In the genomic region with DNA sequence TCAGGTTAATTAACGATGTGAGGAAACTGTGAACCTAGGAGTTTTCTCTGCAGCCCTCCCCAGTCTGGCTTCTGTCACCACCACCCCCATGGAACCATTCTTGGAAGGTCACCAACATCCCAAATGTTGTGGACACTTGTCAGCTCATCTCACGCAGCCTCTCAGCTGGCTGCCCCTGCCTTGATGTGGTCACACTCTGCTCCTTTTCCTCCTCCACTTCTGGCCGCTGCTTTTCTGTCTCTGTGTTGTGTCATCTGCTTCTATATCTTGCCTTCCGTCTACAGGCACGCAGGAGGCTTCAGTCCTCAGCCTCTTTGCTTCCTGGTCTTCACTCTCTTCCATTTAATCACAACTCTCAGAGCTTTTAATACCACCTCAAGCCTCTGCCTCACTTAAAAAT, we compare ENCODE assay signal across 26 cellular contexts.
DNase-seq lines count a peak whose midpoint lies in the region; ATAC-seq and TF ChIP-seq lines count a peak whose summit lies in the region.
"Had no signal": no experiment of that assay in that cellular context is flagged by ENCODE, and none has a peak within 500 bp of the region (broad histone marks: within the 10 kb centered on the region; RNA-seq: fewer than 3 reads in every experiment).

No MANE protein-coding gene starts in this region.

- H3K4me3 Mint-ChIP-seq in osteocyte (ENCODE audit: unreplicated experiment), result no peak overlapping the region
- H3K4me3 Mint-ChIP-seq in CD4-positive, alpha-beta T cell, result no peak overlapping the region
- H3K4me3 Mint-ChIP-seq: activated CD4-positive, alpha-beta T cell treated with anti-CD3 and anti-CD28 coated beads, Interleukin-2, amount 10 ng/mL, durations not matched to agents 7 days and 5 days; activated T-cell treated with anti-CD3 and anti-CD28 coated beads, Interleukin-2, amount 50 U/mL, for 4 hours; B cell; brain; mesothelial cell of epicardium; naive thymus-derived CD8-positive, alpha-beta T cell had no signal

- intact Hi-C loops in left cardiac atrium (cut with DNase I), result no loop called here
- intact Hi-C loops in CD4-positive, alpha-beta T cell (cut with DNase I, micrococcal nuclease), result no loop called here

- H3F3A ChIP-seq in OCI-LY1 (ENCODE audit: insufficient read depth, low read length) (no peaks in the 10 kb centered on the region), smooth muscle cell (ENCODE audit: low read depth) (no peaks in the 10 kb centered on the region)

- H3K4me2 ChIP-seq in OCI-LY1 (ENCODE audit: low read length) (peak overlapping the region; percentile 38), smooth muscle cell (peak overlapping the region; percentile 50)

- H3K79me2 ChIP-seq in OCI-LY1 (ENCODE audit: insufficient read depth, low read length), result no peaks in the 10 kb centered on the region
- no peaks in the 10 kb centered on the region for H3K79me2 ChIP-seq in smooth muscle cell (ENCODE audit: low read depth)

- DNase-seq in left cardiac atrium (peak; percentile 28), right atrium auricular region (ENCODE audit: low spot score) (no peak), foreskin fibroblast (peak; percentile 23 to 52), smooth muscle cell (lab: John Stamatoyannopoulos, UW; ENCODE audit: unreplicated experiment) (no peak), osteocyte (ENCODE audit: extremely low spot score, unreplicated experiment) (no peak)
- no peak for DNase-seq in CD4-positive, alpha-beta T cell
- DNase-seq: activated CD4-positive, alpha-beta T cell treated with anti-CD3 and anti-CD28 coated beads, Interleukin-2, amount 10 ng/mL, durations not matched to agents 7 days and 5 days; activated T-cell treated with anti-CD3 and anti-CD28 coated beads, Interleukin-2, amount 50 U/mL, for 4 hours; effector CD4-positive, alpha-beta T cell; foreskin keratinocyte; Karpas-422; naive thymus-derived CD8-positive, alpha-beta T cell; NCI-H1694 treated with DMSO at 0.1 percent for 48 hours; NCI-H510A treated with DMSO at 0.1 percent for 48 hours; occipital lobe; SIG-M5; spleen; SW 1271; T1000 had no signal

- H4K20me1 ChIP-seq in OCI-LY1 (ENCODE audit: insufficient read depth, low read length) (no peaks in the 10 kb centered on the region), smooth muscle cell (ENCODE audit: low read depth) (no peaks in the 10 kb centered on the region)

- H3K36me3 Mint-ChIP-seq in osteocyte (ENCODE audit: unreplicated experiment), result no peaks in the 10 kb centered on the region
- H3K36me3 Mint-ChIP-seq in CD4-positive, alpha-beta T cell (ENCODE audit: low read depth), result no peaks in the 10 kb centered on the region
- H3K36me3 Mint-ChIP-seq: brain, mesothelial cell of epicardium had no signal

- no peak overlapping the region for H2AFZ ChIP-seq in OCI-LY1 (ENCODE audit: low read length)
- no peak overlapping the region for H2AFZ ChIP-seq in smooth muscle cell (ENCODE audit: low read depth)

- H3K4me3 ChIP-seq in right atrium auricular region (no peak overlapping the region), OCI-LY1 (ENCODE audit: low read depth, low read length, poor library complexity, severe bottlenecking) (no peak overlapping the region), foreskin fibroblast (ENCODE audit: low read depth in 1 of 2, low read length in 2 of 2) (no peak overlapping the region), smooth muscle cell (no peak overlapping the region)
- H3K4me3 ChIP-seq: heart right ventricle, spleen, tibial nerve had no signal

- H3K27ac ChIP-seq in right atrium auricular region (peak overlapping the region in 1 of 2 donors; percentile 1), OCI-LY1 (ENCODE audit: low read depth, low read length, poor library complexity, severe bottlenecking) (peak overlapping the region; percentile 87), smooth muscle cell (ENCODE audit: low read depth) (peak overlapping the region; percentile 13)
- H3K27ac ChIP-seq in CD4-positive, alpha-beta T cell (ENCODE audit: low read depth, low read length), result no peak overlapping the region
- H3K27ac ChIP-seq: foreskin keratinocyte, heart right ventricle, spleen, tibial nerve had no signal

- H3K4me1 ChIP-seq in right atrium auricular region (no peaks in the 10 kb centered on the region), OCI-LY1 (ENCODE audit: insufficient read depth, low read length, severe bottlenecking) (peaks cover 36% of the 10 kb centered on the region), smooth muscle cell (ENCODE audit: low read depth) (no peaks in the 10 kb centered on the region)
- H3K4me1 ChIP-seq: foreskin keratinocyte, spleen, tibial nerve had no signal

- peaks cover 11% of the 10 kb centered on the region for H3K4me1 Mint-ChIP-seq in osteocyte (ENCODE audit: unreplicated experiment)
- no peaks in the 10 kb centered on the region for H3K4me1 Mint-ChIP-seq in CD4-positive, alpha-beta T cell (ENCODE audit: low read depth)
- H3K4me1 Mint-ChIP-seq: activated CD4-positive, alpha-beta T cell treated with anti-CD3 and anti-CD28 coated beads, Interleukin-2, amount 10 ng/mL, durations not matched to agents 7 days and 5 days; B cell; brain; naive thymus-derived CD8-positive, alpha-beta T cell had no signal

- TF ChIP-seq CTCF in right atrium auricular region (IDR thresholded peaks at IDR 0.05) (no peak), OCI-LY1 (IDR thresholded peaks at IDR 0.05; ENCODE audit: low read length) (no peak), foreskin fibroblast (IDR thresholded peaks at IDR 0.05; ENCODE audit: low read depth, low read length) (no peak), smooth muscle cell (IDR thresholded peaks at IDR 0.05; ENCODE audit: borderline replicate concordance, insufficient read depth, poor library complexity, severe bottlenecking) (no peak), osteocyte (IDR thresholded peaks at IDR 0.05) (no peak)
- TF ChIP-seq CTCF in CD4-positive, alpha-beta T cell (IDR thresholded peaks at IDR 0.05), result no peak

- POLR2A ChIA-PET in CD4-positive, alpha-beta T cell (lab: Charles Lee), result no interaction called here

- H3K9ac ChIP-seq in OCI-LY1 (ENCODE audit: low read length) (peak overlapping the region; percentile 41), smooth muscle cell (ENCODE audit: low read depth) (no peak overlapping the region)

- H3K27me3 ChIP-seq in right atrium auricular region, result no peaks in the 10 kb centered on the region
- no peaks in the 10 kb centered on the region for H3K27me3 ChIP-seq in OCI-LY1 (ENCODE audit: insufficient read depth, low read length)
- no peaks in the 10 kb centered on the region for H3K27me3 ChIP-seq in smooth muscle cell (ENCODE audit: low read depth)
- H3K27me3 ChIP-seq in CD4-positive, alpha-beta T cell (ENCODE audit: control insufficient read depth, insufficient read depth, low read length), result no peaks in the 10 kb centered on the region
- H3K27me3 ChIP-seq: heart right ventricle, spleen, tibial nerve had no signal

- H3K27ac Mint-ChIP-seq in osteocyte (ENCODE audit: unreplicated experiment), result no peak overlapping the region
- no peak overlapping the region for H3K27ac Mint-ChIP-seq in CD4-positive, alpha-beta T cell
- H3K27ac Mint-ChIP-seq: activated CD4-positive, alpha-beta T cell treated with anti-CD3 and anti-CD28 coated beads, Interleukin-2, amount 10 ng/mL, durations not matched to agents 7 days and 5 days; B cell; brain; mesothelial cell of epicardium; naive thymus-derived CD8-positive, alpha-beta T cell had no signal

- no peaks in the 10 kb centered on the region for H3K9me3 ChIP-seq in right atrium auricular region
- H3K9me3 ChIP-seq in OCI-LY1 (ENCODE audit: low read length), result no peaks in the 10 kb centered on the region
- no peaks in the 10 kb centered on the region for H3K9me3 ChIP-seq in smooth muscle cell (replicated peaks; ENCODE audit: low read depth)
- no peaks in the 10 kb centered on the region for H3K9me3 ChIP-seq in CD4-positive, alpha-beta T cell (ENCODE audit: control insufficient read depth, low read length)
- H3K9me3 ChIP-seq: tibial nerve had no signal

- H3K9me2 ChIP-seq in OCI-LY1 (ENCODE audit: low read depth, low read length), result no peaks in the 10 kb centered on the region

- H3K9me3 Mint-ChIP-seq in osteocyte (ENCODE audit: unreplicated experiment), result peaks cover 6% of the 10 kb centered on the region
- H3K9me3 Mint-ChIP-seq in CD4-positive, alpha-beta T cell, result peaks cover 8% of the 10 kb centered on the region

- ATAC-seq in left cardiac atrium (peak; percentile 97), HG03159 (IDR thresholded peaks at IDR 0.05; ENCODE audit: unreplicated experiment) (no peak)
- no peak for ATAC-seq in CD4-positive, alpha-beta T cell (ENCODE audit: poor library complexity)
- ATAC-seq: activated T-cell treated with anti-CD3 and anti-CD28 coated beads, Interleukin-2, amount 50 U/mL, for 4 hours; foreskin keratinocyte; naive thymus-derived CD8-positive, alpha-beta T cell had no signal

- CTCF ChIA-PET in CD4-positive, alpha-beta T cell (lab: Charles Lee), result no interaction called here

- no peaks in the 10 kb centered on the region for H3K27me3 Mint-ChIP-seq in osteocyte (ENCODE audit: unreplicated experiment)
- no peaks in the 10 kb centered on the region for H3K27me3 Mint-ChIP-seq in CD4-positive, alpha-beta T cell
- H3K27me3 Mint-ChIP-seq: activated CD4-positive, alpha-beta T cell treated with anti-CD3 and anti-CD28 coated beads, Interleukin-2, amount 10 ng/mL, durations not matched to agents 7 days and 5 days; B cell; brain; naive thymus-derived CD8-positive, alpha-beta T cell had no signal

- 3% methylated on average over 5 of the region's 5 CpGs for WGBS in smooth muscle cell (ENCODE audit: low lambda C conversion rate)

- H3K36me3 ChIP-seq in right atrium auricular region (no peaks in the 10 kb centered on the region), OCI-LY1 (ENCODE audit: insufficient read depth, low read length) (no peaks in the 10 kb centered on the region), smooth muscle cell (ENCODE audit: low read depth) (no peaks in the 10 kb centered on the region)
- H3K36me3 ChIP-seq: heart right ventricle, spleen, tibial nerve had no signal

Comparison
In these comparisons a context has a peak if more than half of its experiments do, and no peak if none do; other contexts are left out.
1. DNase-seq: peak in left cardiac atrium (single experiment) and foreskin fibroblast (2 of 2); none in right atrium auricular region (single experiment), smooth muscle cell (single experiment), osteocyte (single experiment) and CD4-positive, alpha-beta T cell (0 of 10).
2. ATAC-seq: peak in left cardiac atrium (2 of 2); none in HG03159 (single experiment) and CD4-positive, alpha-beta T cell (single experiment).